13 cellular contexts compared by ENCODE assay signal in genomic region chr7:140000666-140001268, GRCh38.
"Had no signal": no experiment of that assay in that cellular context is flagged by ENCODE, and none has a peak within 500 bp of the region (broad histone marks: within the 10 kb centered on the region; RNA-seq: fewer than 3 reads in every experiment).

No MANE protein-coding gene starts in this region.

- H3K4me3 ChIP-seq: heart left ventricle, lung had no signal

- H3K9me3 ChIP-seq: heart left ventricle had no signal

- H3K9me3 Mint-ChIP-seq: naive B cell, neural crest cell had no signal

- H3K36me3 ChIP-seq: heart left ventricle had no signal

- H3K4me3 Mint-ChIP-seq: naive B cell, neural crest cell had no signal

- H3K4me1 ChIP-seq: heart left ventricle had no signal

- ATAC-seq: esophagus mucosa, heart left ventricle, left colon, left ventricle myocardium superior, sciatic nerve had no signal

- DNase-seq: effector memory CD4-positive, alpha-beta T cell; heart left ventricle; hippocampal formation; left colon; left ventricle myocardium superior; mesendoderm; naive B cell; stimulated activated naive CD4-positive, alpha-beta T cell treated with Interleukin-2 at 50 U/mL for 16 hours; trophoblast cell had no signal

- H3K27ac ChIP-seq: heart left ventricle had no signal

- H3K27me3 ChIP-seq: heart left ventricle had no signal

- H3K36me3 Mint-ChIP-seq: naive B cell had no signal
